23 cellular contexts compared by ENCODE assay signal in the genomic region with DNA sequence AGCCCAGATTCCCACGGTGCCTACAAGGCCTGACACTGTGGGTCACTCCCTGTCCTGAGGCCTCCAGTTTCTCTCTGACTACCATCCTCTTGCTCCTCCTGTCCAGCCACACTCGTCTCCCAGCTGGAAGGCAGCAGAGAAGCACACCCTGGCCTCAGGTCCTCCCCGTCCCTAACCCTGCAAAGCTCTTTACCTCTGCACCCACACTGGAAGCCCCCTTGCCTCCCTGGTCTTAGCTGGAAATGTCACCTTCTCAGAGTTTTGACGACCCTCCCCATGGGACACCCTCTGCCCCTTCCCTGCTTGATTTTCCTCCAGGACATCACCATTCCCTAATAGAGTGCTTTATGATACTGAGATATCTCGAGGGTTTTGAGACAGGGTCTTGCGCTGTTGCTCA. TPM values are rescaled to one million over a fixed set of nuclear protein-coding genes. Genes with fewer than 3 reads are reported as not detected.
"Had no signal": no experiment of that assay in that cellular context is flagged by ENCODE, and none has a peak within 500 bp of the region (broad histone marks: within the 10 kb centered on the region; RNA-seq: fewer than 3 reads in every experiment).

No MANE protein-coding gene starts in this region.

- H3K36me3 ChIP-seq: SJSA1 had no signal

- H3K27ac ChIP-seq: SJSA1, SK-N-MC had no signal

- H3K4me3 ChIP-seq: SJSA1, SK-N-MC had no signal

- H3K9me3 ChIP-seq: SJSA1 had no signal

- H3K27me3 ChIP-seq: SJSA1 had no signal

- H3K4me1 ChIP-seq: SJSA1 had no signal

- DNase-seq: IMR-90, Karpas-422, KG1, MM.1S, NCI-H1092 treated with DMSO at 0.1 percent for 48 hours, NCI-H1436, NCI-H187, NCI-H2029, NCI-H2081 treated with DMSO at 0.1 percent for 48 hours, NCI-H2171, NCI-H226, NCI-H446, NCI-H510A, NCI-H524 treated with DMSO at 0.1 percent for 48 hours, NCI-H69, NCI-H774, Right ventricle myocardium superior, RPMI8226, SIG-M5 had no signal

- ATAC-seq: HepG2 had no signal

RNA-seq across cellular contexts. Expression of gene RNU2-63P, which starts 10.6 kb away (rescaled TPM):
- total RNA-seq: M059J, Right ventricle myocardium superior had no signal
- polyA plus RNA-seq: HepG2, IMR-90 had no signal
